1 cellular context compared by ENCODE assay signal in the genomic region with DNA sequence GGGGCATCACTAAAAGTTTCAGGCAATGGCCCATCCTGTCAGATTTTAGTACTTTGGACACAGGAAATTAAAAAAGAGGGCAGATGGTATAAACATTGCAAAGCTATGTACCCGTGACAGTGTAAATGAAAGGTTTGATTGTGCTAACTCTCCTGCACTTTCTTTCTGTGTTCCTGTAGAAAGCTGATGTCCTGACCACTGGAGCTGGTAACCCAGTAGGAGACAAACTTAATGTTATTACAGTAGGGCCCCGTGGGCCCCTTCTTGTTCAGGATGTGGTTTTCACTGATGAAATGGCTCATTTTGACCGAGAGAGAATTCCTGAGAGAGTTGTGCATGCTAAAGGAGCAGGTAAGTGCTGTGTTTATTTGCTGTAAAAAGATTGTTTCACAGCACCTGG.
TF ChIP-seq lines count a peak whose summit lies in the region.

No MANE protein-coding gene starts in this region.

TF ChIP-seq in HepG2, 621 proteins besides CTCF, POLR2A, EP300 and RAD21 (continued from another document):
- TF ChIP-seq, protein P1, sequence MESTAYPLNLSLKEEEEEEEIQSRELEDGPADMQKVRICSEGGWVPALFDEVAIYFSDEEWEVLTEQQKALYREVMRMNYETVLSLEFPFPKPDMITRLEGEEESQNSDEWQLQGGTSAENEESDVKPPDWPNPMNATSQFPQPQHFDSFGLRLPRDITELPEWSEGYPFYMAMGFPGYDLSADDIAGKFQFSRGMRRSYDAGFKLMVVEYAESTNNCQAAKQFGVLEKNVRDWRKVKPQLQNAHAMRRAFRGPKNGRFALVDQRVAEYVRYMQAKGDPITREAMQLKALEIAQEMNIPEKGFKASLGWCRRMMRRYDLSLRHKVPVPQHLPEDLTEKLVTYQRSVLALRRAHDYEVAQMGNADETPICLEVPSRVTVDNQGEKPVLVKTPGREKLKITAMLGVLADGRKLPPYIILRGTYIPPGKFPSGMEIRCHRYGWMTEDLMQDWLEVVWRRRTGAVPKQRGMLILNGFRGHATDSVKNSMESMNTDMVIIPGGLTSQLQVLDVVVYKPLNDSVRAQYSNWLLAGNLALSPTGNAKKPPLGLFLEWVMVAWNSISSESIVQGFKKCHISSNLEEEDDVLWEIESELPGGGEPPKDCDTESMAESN (CRISPR knock-in tag; conservative IDR thresholded peaks at IDR 0.05), result no peak
- no peak for TF ChIP-seq ZNF44 (CRISPR knock-in tag; IDR thresholded peaks at IDR 0.05)
- TF ChIP-seq MAFK (conservative IDR thresholded peaks at IDR 0.05 in 1 of 2, IDR thresholded peaks at IDR 0.05 in 1 of 2; ENCODE audit: low read length in 2 of 2), result no peak
